8 cellular contexts compared by ENCODE assay signal in the genomic region with DNA sequence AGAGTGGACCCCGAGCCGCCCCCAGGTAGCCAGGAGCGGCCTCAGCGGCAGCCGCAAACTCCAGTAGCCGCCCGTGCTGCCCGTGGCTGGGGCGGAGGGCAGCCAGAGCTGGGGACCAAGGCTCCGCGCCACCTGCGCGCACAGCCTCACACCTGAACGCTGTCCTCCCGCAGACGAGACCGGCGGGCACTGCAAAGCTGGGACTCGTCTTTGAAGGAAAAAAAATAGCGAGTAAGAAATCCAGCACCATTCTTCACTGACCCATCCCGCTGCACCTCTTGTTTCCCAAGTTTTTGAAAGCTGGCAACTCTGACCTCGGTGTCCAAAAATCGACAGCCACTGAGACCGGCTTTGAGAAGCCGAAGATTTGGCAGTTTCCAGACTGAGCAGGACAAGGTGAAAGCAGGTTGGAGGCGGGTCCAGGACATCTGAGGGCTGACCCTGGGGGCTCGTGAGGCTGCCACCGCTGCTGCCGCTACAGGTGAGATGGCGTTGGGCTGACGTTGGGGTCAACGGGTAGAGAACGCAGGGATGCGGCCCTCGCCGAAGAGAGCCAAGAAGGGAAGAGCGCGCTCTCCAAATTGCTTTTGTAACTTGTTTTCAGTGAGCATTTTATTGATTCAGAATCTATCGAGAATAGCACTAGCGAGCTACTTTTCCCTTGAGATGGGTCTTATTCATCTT. TPM values are rescaled to one million over a fixed set of nuclear protein-coding genes. Genes with fewer than 3 reads are reported as not detected.
DNase-seq lines count a peak whose midpoint lies in the region; ATAC-seq and TF ChIP-seq lines count a peak whose summit lies in the region.

No MANE protein-coding gene starts in this region.

- H3K4me1 Mint-ChIP-seq in T-helper 17 cell, result peaks cover 56% of the 10 kb centered on the region
- H3K4me1 Mint-ChIP-seq in natural killer cell treated with Interleukin-12 subunit alpha and Interleukin-12 subunit beta and Interleukin-15 and Interleukin-18, amount 100 ng/mL, for 72 hours (ENCODE audit: low read depth in 2 of 2), result peaks cover 47 to 75% of the 10 kb centered on the region in 2 donors

- no peaks in the 10 kb centered on the region for H3K27me3 Mint-ChIP-seq in T-helper 17 cell
- no peaks in the 10 kb centered on the region for H3K27me3 Mint-ChIP-seq in natural killer cell treated with Interleukin-12 subunit alpha and Interleukin-12 subunit beta and Interleukin-15 and Interleukin-18, amount 100 ng/mL, for 72 hours

- H3K27ac Mint-ChIP-seq in T-helper 17 cell, result peak overlapping the region; percentile 98
- H3K27ac Mint-ChIP-seq in natural killer cell treated with Interleukin-12 subunit alpha and Interleukin-12 subunit beta and Interleukin-15 and Interleukin-18, amount 100 ng/mL, for 72 hours, result peak overlapping the region; percentile 94 to 100

- ATAC-seq in HG02973 (IDR thresholded peaks at IDR 0.05; ENCODE audit: unreplicated experiment) (peak; percentile 22), T-helper 17 cell (peak; percentile 10)
- ATAC-seq in natural killer cell treated with Interleukin-12 subunit alpha and Interleukin-12 subunit beta and Interleukin-15 and Interleukin-18, amount 100 ng/mL, for 72 hours, result no peak

- peak; percentile 34 for DNase-seq in NCI-H2196 (lab: John Stamatoyannopoulos, UW; ENCODE audit: unreplicated experiment)
- DNase-seq in NCI-H2196 treated with DMSO at 0.1 percent for 48 hours (lab: John Stamatoyannopoulos, UW; ENCODE audit: unreplicated experiment), result no peak
- no peak for DNase-seq in T-helper 17 cell
- DNase-seq in epithelial cell of esophagus (ENCODE audit: low read depth), result peak; percentile 35
- DNase-seq in natural killer cell treated with Interleukin-12 subunit alpha and Interleukin-12 subunit beta and Interleukin-15 and Interleukin-18, amount 100 ng/mL, for 72 hours (ENCODE audit: low spot score), result no peak
- DNase-seq in KBM-7, result no peak
- DNase-seq in NCI-H2081 (lab: John Stamatoyannopoulos, UW), result no peak

- in situ Hi-C loops in KBM-7 (cut with MboI; ENCODE audit: low pct_unique_long_range_greater_than_20kb, low sequenced_read_pairs), result no loop called here

- TF ChIP-seq CTCF in epithelial cell of esophagus (IDR thresholded peaks at IDR 0.05; ENCODE audit: insufficient read depth, low read depth, low read length, missing control alignments), result no peak

- no peaks in the 10 kb centered on the region for H3K9me3 ChIP-seq in T-helper 17 cell (ENCODE audit: control insufficient read depth, low read length, poor library complexity, severe bottlenecking)

- peaks cover 17% of the 10 kb centered on the region for H3K36me3 Mint-ChIP-seq in T-helper 17 cell (ENCODE audit: low read depth)
- peaks cover 50% of the 10 kb centered on the region for H3K36me3 Mint-ChIP-seq in natural killer cell treated with Interleukin-12 subunit alpha and Interleukin-12 subunit beta and Interleukin-15 and Interleukin-18, amount 100 ng/mL, for 72 hours

- H3K9me3 Mint-ChIP-seq in natural killer cell treated with Interleukin-12 subunit alpha and Interleukin-12 subunit beta and Interleukin-15 and Interleukin-18, amount 100 ng/mL, for 72 hours, result no peaks in the 10 kb centered on the region

- peak overlapping the region; percentile 73 for H3K4me3 ChIP-seq in epithelial cell of esophagus (ENCODE audit: low read length)

- peak overlapping the region; percentile 97 for H3K4me3 Mint-ChIP-seq in T-helper 17 cell
- peak overlapping the region; percentile 100 for H3K4me3 Mint-ChIP-seq in natural killer cell treated with Interleukin-12 subunit alpha and Interleukin-12 subunit beta and Interleukin-15 and Interleukin-18, amount 100 ng/mL, for 72 hours

RNA-seq across cellular contexts. Expression of a gene that starts 0.4 kb away (rescaled TPM):
- 100 to 1,000 TPM; 314 to 339 TPM for total RNA-seq in T-helper 17 cell
- 100 to 1,000 TPM; 144 to 154 TPM for total RNA-seq in natural killer cell treated with Interleukin-12 subunit alpha and Interleukin-12 subunit beta and Interleukin-15 and Interleukin-18, amount 100 ng/mL, for 72 hours

Comparison
In these comparisons a context has a peak if more than half of its experiments do, and no peak if none do; other contexts are left out.
1. DNase-seq: peak in NCI-H2196 (single experiment) and epithelial cell of esophagus (single experiment); none in NCI-H2196 treated with DMSO at 0.1 percent for 48 hours (single experiment), T-helper 17 cell (0 of 3), natural killer cell treated with Interleukin-12 subunit alpha and Interleukin-12 subunit beta and Interleukin-15 and Interleukin-18, amount 100 ng/mL, for 72 hours (single experiment), KBM-7 (single experiment) and NCI-H2081 (0 of 2).
2. ATAC-seq: peak in HG02973 (single experiment) and T-helper 17 cell (single experiment); none in natural killer cell treated with Interleukin-12 subunit alpha and Interleukin-12 subunit beta and Interleukin-15 and Interleukin-18, amount 100 ng/mL, for 72 hours (0 of 2).